In the genomic region with DNA sequence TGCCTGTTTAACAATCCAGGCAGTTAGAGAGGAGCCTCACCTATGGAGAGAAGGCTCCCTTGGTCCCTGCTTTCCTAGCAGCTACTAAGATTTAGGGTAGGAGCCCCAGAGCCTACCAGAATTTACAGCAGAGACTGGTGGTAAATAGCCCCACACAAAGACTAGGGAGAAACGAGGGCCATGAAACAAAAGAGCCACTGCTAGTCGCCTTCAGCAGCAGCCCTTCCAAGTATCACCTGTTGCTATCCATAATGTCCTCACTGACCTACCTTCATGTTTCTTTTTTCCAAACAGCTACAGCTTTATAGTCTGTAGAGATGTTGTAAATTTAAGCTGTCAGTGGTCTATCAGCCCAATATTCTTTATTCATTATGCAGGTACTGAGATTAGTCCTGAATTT, we compare ENCODE assay signal across 11 cellular contexts.
"Had no signal": no experiment of that assay in that cellular context is flagged by ENCODE, and none has a peak within 500 bp of the region (broad histone marks: within the 10 kb centered on the region; RNA-seq: fewer than 3 reads in every experiment).

No MANE protein-coding gene starts in this region.

- H3K27me3 Mint-ChIP-seq: activated naive CD4-positive, alpha-beta T cell treated with anti-CD3 and anti-CD28 coated beads, Interleukin-2, amount 10 ng/mL, durations not matched to agents 7 days and 5 days had no signal

- H3K9me3 Mint-ChIP-seq: activated naive CD4-positive, alpha-beta T cell treated with anti-CD3 and anti-CD28 coated beads, Interleukin-2, amount 10 ng/mL, durations not matched to agents 7 days and 5 days; activated T-helper 2 cell treated with anti-CD3 and anti-CD28 coated beads, Interferon-gamma antibody, Interleukin-2, Interleukin-4, amounts not matched to agents 10 μg/mL and 5 μg/mL and 100 μg/mL, durations not matched to agents 14 hours and 24 hours and 36 hours had no signal

- H3K36me3 Mint-ChIP-seq: neural progenitor cell had no signal

- H3K4me1 ChIP-seq: neural progenitor cell, right lobe of liver had no signal

- H3K36me3 ChIP-seq: esophagus squamous epithelium, neural progenitor cell, right lobe of liver, spleen had no signal

- H3K4me3 Mint-ChIP-seq: activated naive CD4-positive, alpha-beta T cell treated with anti-CD3 and anti-CD28 coated beads, Interleukin-2, amount 10 ng/mL, durations not matched to agents 7 days and 5 days; neural progenitor cell had no signal

- H3K27ac Mint-ChIP-seq: activated T-helper 2 cell treated with anti-CD3 and anti-CD28 coated beads, Interferon-gamma antibody, Interleukin-2, Interleukin-4, amounts not matched to agents 10 μg/mL and 5 μg/mL and 100 μg/mL, durations not matched to agents 14 hours and 24 hours and 36 hours had no signal

- H3K4me3 ChIP-seq: coronary artery, esophagus squamous epithelium, neural progenitor cell, right lobe of liver, spleen had no signal

- H3K27ac ChIP-seq: esophagus squamous epithelium, neural progenitor cell, right lobe of liver had no signal

- DNase-seq: activated CD4-positive, CD25-positive, alpha-beta regulatory T cell treated with anti-CD3 and anti-CD28 coated beads, Interleukin-2, amount 50 U/mL, for 72 hours; activated naive CD4-positive, alpha-beta T cell treated with anti-CD3 and anti-CD28 coated beads, Interleukin-2, amount 10 ng/mL, durations not matched to agents 7 days and 5 days; central memory CD4-positive, alpha-beta T cell; esophagus squamous epithelium; mesendoderm; right lobe of liver; spleen; T-helper 1 cell had no signal

- H3K27me3 ChIP-seq: esophagus squamous epithelium, neural progenitor cell, right lobe of liver, spleen had no signal

- H3K9me3 ChIP-seq: esophagus squamous epithelium, right lobe of liver, spleen had no signal
